ENCODE assay signal across 8 cellular contexts in the genomic region with DNA sequence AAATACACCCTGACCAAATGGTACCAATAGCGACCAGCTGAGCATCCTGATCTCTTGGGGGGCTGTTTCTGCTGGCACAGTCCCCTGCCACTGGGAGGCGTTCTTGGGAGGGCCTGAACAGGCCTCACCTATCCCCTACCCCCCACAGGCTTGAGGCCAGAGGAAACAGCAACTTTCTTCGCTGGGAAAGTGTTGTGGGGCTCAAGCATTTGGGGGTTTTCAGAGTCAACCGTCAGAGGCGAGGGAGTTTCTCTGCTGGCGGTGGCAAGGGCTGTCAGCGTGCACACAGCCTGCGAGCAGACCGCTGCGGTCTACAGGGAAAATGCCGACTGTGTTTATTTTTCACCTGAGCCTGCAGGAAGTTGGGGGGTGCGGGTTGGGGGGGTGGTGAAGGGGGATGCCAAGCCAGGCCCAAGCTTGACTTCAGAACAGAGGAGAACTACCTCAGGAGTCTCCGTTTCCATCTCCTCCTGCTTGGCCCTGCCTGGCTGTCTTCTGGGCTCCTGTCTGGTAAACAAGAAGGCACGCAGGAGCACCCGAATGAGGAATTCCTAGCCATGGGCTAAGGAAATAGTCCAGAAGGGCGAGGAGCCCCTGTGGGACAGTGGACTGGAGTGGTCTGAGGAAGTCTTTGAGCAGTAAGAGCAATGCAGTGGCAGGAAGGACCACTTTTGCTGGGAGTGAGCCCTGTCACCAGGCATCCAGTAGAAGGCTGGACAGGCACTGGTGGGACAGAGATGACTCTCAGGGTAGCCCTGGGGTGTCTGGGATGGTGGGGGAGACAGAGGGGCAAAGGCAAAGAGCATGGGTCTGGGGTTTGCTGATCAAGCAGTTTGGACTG. TPM values are rescaled to one million over a fixed set of nuclear protein-coding genes. Genes with fewer than 3 reads are reported as not detected.
A peak's percentile ranks its signal among the peaks of the same experiment; 100 is the strongest.
DNase-seq lines count a peak whose midpoint lies in the region; ATAC-seq and TF ChIP-seq lines count a peak whose summit lies in the region.

No MANE protein-coding gene starts in this region.

- peaks cover 20 to 60% (median 44%) of the 10 kb centered on the region in 4 donors for H3K4me1 ChIP-seq in upper lobe of left lung

- peak; percentile 74 for TF ChIP-seq CTCF in GM13977 (IDR thresholded peaks at IDR 0.05; ENCODE audit: extremely low read depth, insufficient read depth, missing control alignments)
- no peak for TF ChIP-seq CTCF in upper lobe of left lung (IDR thresholded peaks at IDR 0.05)

- no peaks in the 10 kb centered on the region for H3K9me3 ChIP-seq in upper lobe of left lung

- in situ Hi-C loops in GM13977 (cut with MboI; ENCODE audit: low pct_unique_long_range_greater_than_20kb, low sequenced_read_pairs, unreplicated experiment) = no loop called here

- TF ChIP-seq POLR2A in upper lobe of left lung (IDR thresholded peaks at IDR 0.05) = no peak

- H3K4me3 ChIP-seq in upper lobe of left lung = no peak overlapping the region

- DNase-seq in GM13977 (ENCODE audit: low spot score) = peak; percentile 72
- DNase-seq in activated CD4-positive, alpha-beta T cell treated with anti-CD3 and anti-CD28 coated beads, Interleukin-2, amount 50 U/mL, for 48 hours = peak; percentile 65 to 73
- peak; percentile 55 for DNase-seq in iPS-NIHi11 (ENCODE audit: low spot score)
- DNase-seq in upper lobe of left lung = no peak
- no peak for DNase-seq in NCI-H187 (lab: John Stamatoyannopoulos, UW)
- DNase-seq in NCI-H146 (lab: John Stamatoyannopoulos, UW) = no peak
- DNase-seq in NCI-H1694 treated with DMSO at 0.1 percent for 48 hours (lab: John Stamatoyannopoulos, UW) = no peak

- peak overlapping the region in 3 of 4 donors; percentile 8 to 74 (median 74) for H3K27ac ChIP-seq in upper lobe of left lung

- peaks cover 0 to 43% (median 20%) of the 10 kb centered on the region in 4 donors for H3K36me3 ChIP-seq in upper lobe of left lung

- H3K27me3 ChIP-seq in upper lobe of left lung = no peaks in the 10 kb centered on the region

- ATAC-seq in HG02852 (IDR thresholded peaks at IDR 0.05; ENCODE audit: unreplicated experiment) (peak; percentile 80), upper lobe of left lung (ENCODE audit: low FRiP score in 2 of 2) (no peak)

- WGBS in upper lobe of left lung, 2 donors = 56 to 57% methylated on average over 8 to 15 of the region's 16 CpGs

- no peak for TF ChIP-seq EP300 in upper lobe of left lung (IDR thresholded peaks at IDR 0.05)

RNA-seq across cellular contexts. Expression of gene TCF7, which starts 18.1 kb away (rescaled TPM):
- 1 to 10 TPM; 3.5 to 7.4 (median 5.8) TPM for total RNA-seq in upper lobe of left lung

RNA-seq across cellular contexts. Expression of gene SKP1, which starts 44.2 kb away (rescaled TPM):
- 100 to 1,000 TPM in 5 of 6 donors, 10 to 100 TPM in 1; 24.1 to 232 (median 162) TPM for total RNA-seq in upper lobe of left lung

Comparison
In these comparisons a context has a peak if more than half of its experiments do, and no peak if none do; other contexts are left out.
1. DNase-seq: peak in GM13977 (single experiment), activated CD4-positive, alpha-beta T cell treated with anti-CD3 and anti-CD28 coated beads, Interleukin-2, amount 50 U/mL, for 48 hours (2 of 2) and iPS-NIHi11 (single experiment); none in upper lobe of left lung (0 of 2), NCI-H187 (0 of 2), NCI-H146 (single experiment) and NCI-H1694 treated with DMSO at 0.1 percent for 48 hours (single experiment).